ENCODE assay signal across 8 cellular contexts in the genomic region with DNA sequence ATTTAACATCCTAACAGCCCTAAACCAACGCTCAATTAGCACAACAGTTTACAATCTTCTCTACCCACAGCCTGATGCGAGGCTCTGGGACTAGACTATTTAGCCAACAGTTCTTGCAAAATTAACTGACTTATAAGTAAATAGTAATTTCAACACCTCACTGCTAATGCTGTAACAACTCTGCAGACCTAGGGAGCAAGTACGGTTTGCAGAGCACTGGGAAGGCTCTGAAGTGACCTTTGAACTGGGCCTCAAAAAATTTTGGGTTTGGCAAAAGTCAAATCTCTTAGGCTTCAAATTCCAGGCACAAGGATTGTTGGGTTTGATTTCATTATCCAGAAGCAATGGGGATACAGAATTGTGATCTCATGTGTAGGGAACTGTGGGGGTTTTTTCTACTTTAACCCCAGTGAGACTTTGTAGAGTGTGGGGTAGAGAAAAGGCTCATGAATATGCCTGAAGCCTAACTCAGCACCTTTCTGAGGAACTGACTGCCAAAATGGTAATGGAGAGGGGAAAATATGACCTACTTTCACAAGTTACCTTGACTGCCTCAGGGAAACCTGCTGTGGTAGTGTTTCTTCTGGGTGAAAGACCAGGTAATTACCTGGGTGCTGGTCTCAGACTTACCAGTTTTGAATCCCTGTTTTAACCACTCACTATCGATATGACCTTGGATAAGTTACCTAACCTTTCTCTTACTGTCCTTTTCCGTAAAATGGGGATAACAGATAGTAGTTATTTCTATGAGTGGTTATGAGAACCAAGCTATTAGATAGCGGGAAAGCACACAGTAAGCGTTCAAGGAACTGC. TPM values are rescaled to one million over a fixed set of nuclear protein-coding genes. Genes with fewer than 3 reads are reported as not detected.
DNase-seq lines count a peak whose midpoint lies in the region; ATAC-seq and TF ChIP-seq lines count a peak whose summit lies in the region.

No MANE protein-coding gene starts in this region.

- peak overlapping the region; percentile 92 for H3K4me3 ChIP-seq in GM23248
- H3K4me3 ChIP-seq in Peyer's patch: peak overlapping the region in 3 of 4 donors; percentile 55 to 78 (median 69)
- H3K4me3 ChIP-seq in esophagus (ENCODE audit: low read depth in 1 of 2, low read length in 2 of 2): peak overlapping the region in 1 of 2 donors; percentile 54

- peak overlapping the region; percentile 99 for H3K9ac ChIP-seq in GM23248

- intact Hi-C loops in sciatic nerve (cut with DNase I): no loop called here

- H3F3A ChIP-seq in GM23248 (ENCODE audit: insufficient read depth): peaks cover 47% of the 10 kb centered on the region

- no peak for TF ChIP-seq POLR2A in Peyer's patch (IDR thresholded peaks at IDR 0.05)

- H3K4me1 ChIP-seq in GM23248 (ENCODE audit: insufficient read depth) (peaks cover 19% of the 10 kb centered on the region), Peyer's patch (peaks cover 6 to 32% (median 12%) of the 10 kb centered on the region in 4 donors), esophagus (ENCODE audit: control insufficient read depth in 2 of 2, insufficient read depth in 2 of 2, low read length in 1 of 2) (peaks cover 0 to 10% of the 10 kb centered on the region in 2 donors)

- H3K27me3 ChIP-seq in GM23248 (replicated peaks; ENCODE audit: insufficient read depth): no peaks in the 10 kb centered on the region
- H3K27me3 ChIP-seq in Peyer's patch: no peaks in the 10 kb centered on the region
- no peaks in the 10 kb centered on the region for H3K27me3 ChIP-seq in esophagus (ENCODE audit: control insufficient read depth in 1 of 2, insufficient read depth in 2 of 2, low read length in 2 of 2)

- TF ChIP-seq CTCF in Peyer's patch (IDR thresholded peaks at IDR 0.05): no peak

- H2AFZ ChIP-seq in GM23248: peak overlapping the region; percentile 91

- H3K4me2 ChIP-seq in GM23248 (ENCODE audit: unreplicated experiment): peak overlapping the region; percentile 81

- H3K79me2 ChIP-seq in GM23248 (ENCODE audit: insufficient read depth): peaks cover 36% of the 10 kb centered on the region

- H3K9me3 ChIP-seq in GM23248 (ENCODE audit: low read depth): no peaks in the 10 kb centered on the region
- H3K9me3 ChIP-seq in Peyer's patch: no peaks in the 10 kb centered on the region
- no peaks in the 10 kb centered on the region for H3K9me3 ChIP-seq in esophagus (ENCODE audit: control insufficient read depth in 2 of 2, insufficient read depth in 1 of 2, low read depth in 1 of 2, low read length in 1 of 2)

- no peaks in the 10 kb centered on the region for H4K20me1 ChIP-seq in GM23248 (ENCODE audit: insufficient read depth)

- in situ Hi-C loops in GM23248 (cut with MboI): no loop called here
- in situ Hi-C loops in KBM-7 (cut with MboI; ENCODE audit: low pct_unique_long_range_greater_than_20kb, low sequenced_read_pairs): no loop called here

- ATAC-seq in sciatic nerve (peak; percentile 22), HG02610 (IDR thresholded peaks at IDR 0.05; ENCODE audit: unreplicated experiment) (no peak)

- H3K36me3 ChIP-seq in GM23248 (ENCODE audit: low read depth) (peaks cover 11% of the 10 kb centered on the region; the same call in 1 of the 2 replicates), Peyer's patch (peaks cover 0 to 9% (median 0%) of the 10 kb centered on the region in 3 donors), esophagus (ENCODE audit: control insufficient read depth in 2 of 2, insufficient read depth in 2 of 2, low read length in 1 of 2) (peaks cover 2 to 7% of the 10 kb centered on the region in 2 donors)

- whole genome bisulfite sequencing in GM23248 (ENCODE audit: low coverage in 1 of 2, low lambda C conversion rate in 2 of 2, missing lambda C conversion rate in 2 of 2), 2 experiments: 82% methylated on average over 7 of the region's 7 CpGs
- 87 to 89% methylated on average over 7 of the region's 7 CpGs for WGBS in esophagus, 2 donors

- DNase-seq in GM23248: no peak
- DNase-seq in Peyer's patch: no peak
- DNase-seq in sciatic nerve (ENCODE audit: low spot score): no peak
- no peak for DNase-seq in KBM-7
- DNase-seq in epidermal melanocyte (ENCODE audit: insufficient read length, low spot score): no peak
- DNase-seq in stimulated activated CD4-positive, alpha-beta T cell treated with anti-CD3 and anti-CD28 coated beads, Interleukin-15, amount 100 ng/mL, for 24 hours: no peak

- no peaks in the 10 kb centered on the region for H3K9me2 ChIP-seq in GM23248 (ENCODE audit: insufficient read depth)

- H3K27ac ChIP-seq in GM23248 (peak overlapping the region; percentile 99), Peyer's patch (peak overlapping the region; percentile 87 to 97 (median 94)), esophagus (ENCODE audit: low read depth in 2 of 2, low read length in 1 of 2) (peak overlapping the region; percentile 93 to 99)

RNA-seq across cellular contexts. Expression of a gene that starts 0.9 kb away (rescaled TPM):
- total RNA-seq in GM23248 (2014; rRNA removed; shearing (Covaris generic)): 92.1 and 99.9 TPM in 2 replicates
- polyA plus RNA-seq in GM23248 (2016; fragmentation: Nextera tagmentation; extraction: Ambion mirVana): 77.5 and 77.6 TPM in 2 replicates
- total RNA-seq in Peyer's patch: 10 to 100 TPM; 27.1 to 46.2 (median 31.0) TPM
- polyA plus RNA-seq in esophagus: 10 to 100 TPM; 10.2 to 13.5 TPM
- 49.5 TPM for total RNA-seq in sciatic nerve

RNA-seq across cellular contexts. Expression of a gene that starts 21.8 kb away (rescaled TPM):
- 10.4 and 17.7 TPM in 2 replicates for total RNA-seq in GM23248 (2014; rRNA removed; shearing (Covaris generic))
- polyA plus RNA-seq in GM23248 (2016; fragmentation: Nextera tagmentation; extraction: Ambion mirVana): 19.7 TPM in 2 replicates
- 1 to 10 TPM in 2 of 4 donors, not detected in 2; 1.1 to 2.4 TPM for total RNA-seq in Peyer's patch
- polyA plus RNA-seq in esophagus: 1 to 10 TPM; 2.7 to 2.9 TPM
- total RNA-seq in sciatic nerve: 3.7 TPM

RNA-seq across cellular contexts. Expression of a gene that starts 26.9 kb away (rescaled TPM):
- 0.97 and 1.4 TPM in 2 replicates for total RNA-seq in GM23248 (2014; rRNA removed; shearing (Covaris generic))
- polyA plus RNA-seq in GM23248 (2016; fragmentation: Nextera tagmentation; extraction: Ambion mirVana) (1.7 and 2.2 TPM in 2 replicates), esophagus (1 to 10 TPM; 1.5 to 1.6 TPM)
- total RNA-seq in Peyer's patch (1 to 10 TPM in 3 of 4 donors, under 1 TPM in 1; 0.88 to 8.3 (median 2.6) TPM), sciatic nerve (1.1 TPM)

RNA-seq across cellular contexts. Expression of a gene that starts 30.3 kb away (rescaled TPM):
- total RNA-seq in GM23248 (2014; rRNA removed; shearing (Covaris generic)): not detected in 2 replicates
- polyA plus RNA-seq in GM23248 (2016; fragmentation: Nextera tagmentation; extraction: Ambion mirVana): 0.21 and 0.25 TPM in 2 replicates
- under 1 TPM in 1 of 4 donors, not detected in 3; 0.85 TPM for total RNA-seq in Peyer's patch
- under 1 TPM in 1 of 2 donors, not detected in 1; 0.06 TPM for polyA plus RNA-seq in esophagus
- not detected for total RNA-seq in sciatic nerve

RNA-seq across cellular contexts. Expression of a gene that starts 43.6 kb away (rescaled TPM):
- total RNA-seq in GM23248 (2014; rRNA removed; shearing (Covaris generic)): 12.5 and 23.5 TPM in 2 replicates
- polyA plus RNA-seq in GM23248 (2016; fragmentation: Nextera tagmentation; extraction: Ambion mirVana) (25.6 and 26.1 TPM in 2 replicates), esophagus (10 to 100 TPM; 10.4 to 15.6 TPM)
- total RNA-seq in Peyer's patch (10 to 100 TPM; 15.9 to 47.0 (median 25.4) TPM), sciatic nerve (27.0 TPM)
